ENCODE assay signal across 9 cellular contexts in the genomic region with DNA sequence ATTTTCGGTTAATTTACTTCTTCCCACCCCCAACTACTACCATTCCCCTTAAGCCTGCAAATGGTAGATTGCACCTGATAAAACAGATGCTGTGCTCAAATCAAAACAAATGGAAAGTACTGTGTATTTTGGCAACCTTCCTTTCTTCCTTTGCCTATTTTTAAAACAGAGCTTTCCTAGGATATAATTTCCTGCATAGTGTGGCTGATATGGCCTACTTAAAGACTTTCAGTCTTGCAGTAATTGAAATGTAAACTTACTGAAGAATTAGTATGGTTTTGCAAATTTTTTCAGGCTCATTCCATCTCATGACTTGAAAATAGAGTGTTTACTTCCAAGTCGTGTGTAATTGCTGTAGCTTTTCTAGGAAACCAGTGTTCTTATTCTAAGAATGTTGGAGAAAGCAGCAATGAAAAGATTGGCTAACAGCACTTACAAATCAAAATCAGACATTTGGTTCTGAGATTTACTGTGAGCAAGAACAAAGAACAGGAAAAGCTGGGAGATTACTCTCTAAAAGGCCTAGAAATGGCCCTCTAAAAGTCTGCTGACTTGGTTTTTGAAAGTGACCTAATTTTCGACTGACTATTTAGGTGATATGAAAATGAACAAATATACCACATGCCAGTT. TPM values are rescaled to one million over a fixed set of nuclear protein-coding genes. Genes with fewer than 3 reads are reported as not detected.
DNase-seq lines count a peak whose midpoint lies in the region; ATAC-seq and TF ChIP-seq lines count a peak whose summit lies in the region.
"Had no signal": no experiment of that assay in that cellular context is flagged by ENCODE, and none has a peak within 500 bp of the region (broad histone marks: within the 10 kb centered on the region; RNA-seq: fewer than 3 reads in every experiment).

No MANE protein-coding gene starts in this region.

- H3K9me3 ChIP-seq in esophagus squamous epithelium = no peaks in the 10 kb centered on the region
- H3K9me3 ChIP-seq in psoas muscle = no peaks in the 10 kb centered on the region
- H3K9me3 ChIP-seq: neutrophil had no signal

- 14 to 16% methylated on average over 3 of the region's 3 CpGs for WGBS in esophagus squamous epithelium, 2 donors
- 4 to 7% (median 6%) methylated on average over 3 of the region's 3 CpGs for WGBS in psoas muscle, 3 donors

- no peak for TF ChIP-seq CTCF in esophagus squamous epithelium (IDR thresholded peaks at IDR 0.05)
- TF ChIP-seq CTCF in psoas muscle (IDR thresholded peaks at IDR 0.05) = no peak

- no peak overlapping the region for H3K4me3 Mint-ChIP-seq in immature natural killer cell

- H3K27me3 Mint-ChIP-seq in immature natural killer cell (ENCODE audit: low read depth in 3 of 3) = peaks cover 0 to 5% (median 0%) of the 10 kb centered on the region in 3 donors

- TF ChIP-seq POLR2A in esophagus squamous epithelium (IDR thresholded peaks at IDR 0.05) = no peak

- H3K4me1 ChIP-seq in esophagus squamous epithelium (peaks cover 0 to 28% (median 17%) of the 10 kb centered on the region in 3 donors), psoas muscle (peaks cover 40% of the 10 kb centered on the region)

- H3K27me3 ChIP-seq in esophagus squamous epithelium (no peaks in the 10 kb centered on the region), psoas muscle (ENCODE audit: insufficient read depth in 3 of 3, low read length in 2 of 3) (no peaks in the 10 kb centered on the region)
- H3K27me3 ChIP-seq: neutrophil had no signal

- peak in 1 of 4 donors; percentile 43 for ATAC-seq in psoas muscle
- ATAC-seq in HG02938 (IDR thresholded peaks at IDR 0.05; ENCODE audit: unreplicated experiment) = no peak

- intact Hi-C loops in esophagus squamous epithelium (cut with DNase I) (no loop called here), psoas muscle (cut with DNase I) (loop anchor here in 1 of 2 donors (5.0 kb wide), 2 partner anchors 34 to 51 kb away; a partner anchor contains a TSS)

- H3K27ac ChIP-seq in esophagus squamous epithelium (peak overlapping the region in 3 of 4 donors; percentile 53 to 60 (median 59)), psoas muscle (peak overlapping the region; percentile 53)
- H3K27ac ChIP-seq: neutrophil had no signal

- H3K9me3 Mint-ChIP-seq in immature natural killer cell = no peaks in the 10 kb centered on the region

- DNase-seq in DMS79 treated with DMSO at 0.1 percent for 48 hours (lab: John Stamatoyannopoulos, UW) (peak; percentile 53), DMS79 (lab: John Stamatoyannopoulos, UW) (no peak), esophagus squamous epithelium (lab: John Stamatoyannopoulos, UW) (no peak), psoas muscle (no peak), SW 1271 (lab: John Stamatoyannopoulos, UW) (no peak), immature natural killer cell (no peak)

- peaks cover 3 to 17% (median 15%) of the 10 kb centered on the region in 3 donors for H3K36me3 Mint-ChIP-seq in immature natural killer cell

- peak overlapping the region in 2 of 6 donors; percentile 20 to 48 for H3K27ac Mint-ChIP-seq in immature natural killer cell

- H3K4me1 Mint-ChIP-seq in immature natural killer cell = peaks cover 3 to 7% of the 10 kb centered on the region in 2 donors

- H3K36me3 ChIP-seq in esophagus squamous epithelium (peaks cover 0 to 24% (median 0%) of the 10 kb centered on the region in 3 donors), psoas muscle (ENCODE audit: insufficient read depth in 1 of 2, low read depth in 1 of 2) (peaks cover 0 to 20% of the 10 kb centered on the region in 2 donors)

- H3K4me3 ChIP-seq in esophagus squamous epithelium = peak overlapping the region in 1 of 4 donors; percentile 3
- peak overlapping the region; percentile 20 for H3K4me3 ChIP-seq in psoas muscle

TF ChIP-seq in PFSK-1, 5 proteins besides CTCF, POLR2A, EP300 and RAD21:
- TF ChIP-seq SIN3A (IDR thresholded peaks at IDR 0.05; ENCODE audit: borderline replicate concordance, insufficient read depth, low read length) (no peak), TAF1 (IDR thresholded peaks at IDR 0.05; ENCODE audit: borderline replicate concordance, insufficient read depth, low read length) (0 out of 2 replicates have a peak, but pooled peaks have one; percentile 36)

RNA-seq across cellular contexts. Expression of a gene that starts 52.0 kb away (rescaled TPM):
- 11.0 TPM for polyA plus RNA-seq in PFSK-1 (2012; ENCODE audit: insufficient read length, low read depth)
- total RNA-seq in esophagus squamous epithelium = 10 to 100 TPM; 27.5 to 32.5 (median 30.4) TPM
- total RNA-seq in psoas muscle = 10 to 100 TPM; 12.4 to 17.2 (median 16.5) TPM
- polyA plus RNA-seq in psoas muscle = 10 to 100 TPM in 1 of 3 donors, 1 to 10 TPM in 2; 6.5 to 18.4 (median 8.2) TPM
- 1 to 10 TPM; 4.1 to 8.2 (median 5.2) TPM for polyA plus RNA-seq in immature natural killer cell
